In the genomic region with DNA sequence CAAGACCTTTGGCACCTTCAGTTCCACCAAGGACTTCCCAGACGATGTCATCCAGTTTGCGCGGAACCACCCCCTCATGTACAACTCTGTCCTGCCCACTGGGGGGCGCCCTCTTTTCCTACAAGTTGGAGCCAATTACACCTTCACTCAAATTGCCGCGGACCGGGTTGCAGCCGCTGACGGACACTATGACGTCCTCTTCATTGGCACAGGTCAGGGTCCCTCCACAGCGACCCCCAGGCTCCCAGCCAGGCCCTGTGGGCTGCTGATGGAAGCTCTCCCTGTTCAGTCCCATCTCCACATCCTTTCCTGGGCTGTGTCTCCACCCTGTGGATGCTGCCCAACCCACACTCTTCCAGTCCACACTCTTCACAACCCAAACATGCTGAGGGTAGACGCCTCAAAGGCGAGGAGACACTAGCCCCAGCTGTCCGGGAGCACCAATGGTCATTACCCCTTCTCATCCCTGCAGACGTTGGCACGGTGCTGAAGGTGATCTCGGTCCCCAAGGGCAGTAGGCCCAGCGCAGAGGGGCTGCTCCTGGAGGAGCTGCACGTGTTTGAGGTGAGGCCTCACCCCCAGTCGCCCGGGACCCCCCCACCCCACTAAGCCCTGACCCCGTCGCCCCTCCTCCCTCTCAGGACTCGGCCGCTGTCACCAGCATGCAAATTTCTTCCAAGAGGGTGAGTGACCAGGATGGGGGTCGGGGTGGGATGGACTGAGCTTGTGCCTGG, we compare ENCODE assay signal across 8 cellular contexts. TPM values are rescaled to one million over a fixed set of nuclear protein-coding genes. Genes with fewer than 3 reads are reported as not detected.
A peak's percentile ranks its signal among the peaks of the same experiment; 100 is the strongest.
DNase-seq lines count a peak whose midpoint lies in the region; ATAC-seq and TF ChIP-seq lines count a peak whose summit lies in the region.

No MANE protein-coding gene starts in this region.

- TF ChIP-seq POLR2A in NB4 (IDR thresholded peaks at IDR 0.05; ENCODE audit: extremely low read depth, insufficient read length) = no peak

- peaks cover 0 to 10% of the 10 kb centered on the region in 2 donors for H3K36me3 ChIP-seq in left lung

- peak overlapping the region; percentile 62 for H3K27ac ChIP-seq in caudate nucleus (ENCODE audit: low read depth, low read length)
- H3K27ac ChIP-seq in left lung = no peak overlapping the region

- peaks cover 11 to 26% of the 10 kb centered on the region in 2 donors for H3K4me1 ChIP-seq in left lung

- no peak overlapping the region for H3K4me3 ChIP-seq in NB4 (ENCODE audit: low read depth, low read length)
- H3K4me3 ChIP-seq in left lung = no peak overlapping the region

- CTCF ChIA-PET in GM10248 (lab: Yijun Ruan, JAX) = interaction anchor here (0.7 to 2.5 kb wide), 22 partner anchors 9 to 268 kb away, joined by 3 to 18 read pairs (median 4); a partner anchor contains a TSS

- H3K9me3 ChIP-seq in left lung = no peaks in the 10 kb centered on the region

- H3K27me3 ChIP-seq in left lung = peaks cover 0 to 50% of the 10 kb centered on the region in 2 donors

- peak; percentile 35 for ATAC-seq in left lung
- no peak for ATAC-seq in GM18517 (IDR thresholded peaks at IDR 0.05; ENCODE audit: unreplicated experiment)
- ATAC-seq in GM18858 (IDR thresholded peaks at IDR 0.05; ENCODE audit: unreplicated experiment) = no peak

- POLR2A ChIA-PET in GM10248 (lab: Yijun Ruan, JAX) = no interaction called here

- intact Hi-C loops in left lung (cut with DNase I) = loop anchor here in 1 of 2 donors (5.0 kb wide), 2 partner anchors 47 to 82 kb away; a partner anchor contains a TSS

- TF ChIP-seq CTCF in GM10248 (IDR thresholded peaks at IDR 0.05; ENCODE audit: control extremely low read depth, extremely low read depth, low read depth, missing control alignments) (peak; percentile 76), NB4 (IDR thresholded peaks at IDR 0.05; ENCODE audit: low read depth, low read length) (peak; percentile 79), left lung (IDR thresholded peaks at IDR 0.05) (peak; percentile 50 to 81)

- peak; percentile 71 for DNase-seq in GM10248 (ENCODE audit: extremely low spot score)
- peak; percentile 81 for DNase-seq in NB4 (ENCODE audit: low read depth)
- peak; percentile 41 to 57 (median 48) for DNase-seq in activated CD4-positive, CD25-positive, alpha-beta regulatory T cell (lab: John Stamatoyannopoulos, UW)
- peak in 22 of 61 donors; percentile 18 to 48 (median 34) for DNase-seq in caudate nucleus (lab: John Stamatoyannopoulos, UW)
- DNase-seq in left lung = peak in 1 of 2 donors; percentile 87
- peak; percentile 22 to 62 for DNase-seq in stimulated activated CD8-positive, alpha-beta memory T cell treated with anti-CD3 and anti-CD28 coated beads, Interleukin-2, amount 100 ng/mL, for 1 hour (ENCODE audit: low read depth in 2 of 2)

RNA-seq across cellular contexts. Expression of a gene that starts 4.3 kb away (rescaled TPM):
- total RNA-seq in left lung = under 1 TPM in 1 of 2 donors, not detected in 1; 0.24 TPM

RNA-seq across cellular contexts. Expression of a gene that starts 5.6 kb away (rescaled TPM):
- total RNA-seq in left lung = 10 to 100 TPM; 56.8 to 92.7 TPM

RNA-seq across cellular contexts. Expression of a gene that starts 17.7 kb away (rescaled TPM):
- 100 to 1,000 TPM in 1 of 2 donors, 10 to 100 TPM in 1; 55.0 to 104 TPM for total RNA-seq in left lung

RNA-seq across cellular contexts. Expression of a gene that starts 24.7 kb away (rescaled TPM):
- total RNA-seq in left lung = 1 to 10 TPM; 4.5 to 4.6 TPM

RNA-seq across cellular contexts. Expression of a gene that starts 24.7 kb away (rescaled TPM):
- 10 to 100 TPM in 1 of 2 donors, 1 to 10 TPM in 1; 9.5 to 10.9 TPM for total RNA-seq in left lung
